8 cellular contexts compared by ENCODE assay signal in genomic region chr2:186641807-186642321, GRCh38. TPM values are rescaled to one million over a fixed set of nuclear protein-coding genes. Genes with fewer than 3 reads are reported as not detected.
A peak's percentile ranks its signal among the peaks of the same experiment; 100 is the strongest.
DNase-seq lines count a peak whose midpoint lies in the region; ATAC-seq and TF ChIP-seq lines count a peak whose summit lies in the region.

No MANE protein-coding gene starts in this region.

- no TSS peak for BruUV-seq in Calu3 (replicated peaks; lab: Mats Ljungman, UMichigan)

- intact Hi-C loops in Calu3 (cut with micrococcal nuclease; ENCODE audit: unreplicated experiment): loop anchor here (1.0 to 5.0 kb wide), 2 partner anchors 50 to 138 kb away; partner anchors contain the start of gene ITGAV
- intact Hi-C loops in activated T-helper 2 cell treated with anti-CD3 and anti-CD28 coated beads, Interferon-gamma antibody, Interleukin-2, Interleukin-4, amounts not matched to agents 10 μg/mL and 5 μg/mL and 100 μg/mL, durations not matched to agents 14 hours and 24 hours and 36 hours (cut with micrococcal nuclease): loop anchor here (1.0 kb wide), 3 partner anchors 51 to 156 kb away; partner anchors contain the start of gene ZC3H15

- CTCF ChIA-PET in Calu3 (lab: Charles Lee): interaction anchor here (0.6 to 1.8 kb wide), 9 partner anchors 9 to 312 kb away, joined by 3 to 9 read pairs (median 4); partner anchors contain the start of gene ITGAV

- H3K9me3 Mint-ChIP-seq in Calu3 (ENCODE audit: low read depth, unreplicated experiment): no peaks in the 10 kb centered on the region
- H3K9me3 Mint-ChIP-seq in activated T-helper 2 cell treated with anti-CD3 and anti-CD28 coated beads, Interferon-gamma antibody, Interleukin-2, Interleukin-4, amounts not matched to agents 10 μg/mL and 5 μg/mL and 100 μg/mL, durations not matched to agents 14 hours and 24 hours and 36 hours: no peaks in the 10 kb centered on the region

- DNase-seq in Calu3: peak; percentile 51
- peak; percentile 29 for DNase-seq in NCI-H1694 (lab: John Stamatoyannopoulos, UW)
- peak; percentile 6 for DNase-seq in UCSD-AML1 (lab: John Stamatoyannopoulos, UW; ENCODE audit: unreplicated experiment)
- DNase-seq in epithelial cell of esophagus (ENCODE audit: low read depth): peak; percentile 86
- DNase-seq in mucosa of gallbladder (ENCODE audit: low spot score): peak; percentile 55
- DNase-seq in activated T-helper 2 cell treated with anti-CD3 and anti-CD28 coated beads, Interferon-gamma antibody, Interleukin-2, Interleukin-4, amounts not matched to agents 10 μg/mL and 5 μg/mL and 100 μg/mL, durations not matched to agents 14 hours and 24 hours and 36 hours (ENCODE audit: low spot score): no peak

- H3K4me3 Mint-ChIP-seq in Calu3 (ENCODE audit: low read depth, unreplicated experiment): no peak overlapping the region
- no peak overlapping the region for H3K4me3 Mint-ChIP-seq in activated T-helper 2 cell treated with anti-CD3 and anti-CD28 coated beads, Interferon-gamma antibody, Interleukin-2, Interleukin-4, amounts not matched to agents 10 μg/mL and 5 μg/mL and 100 μg/mL, durations not matched to agents 14 hours and 24 hours and 36 hours (ENCODE audit: low read depth)

- no peak overlapping the region for H3K4me3 ChIP-seq in epithelial cell of esophagus (ENCODE audit: low read length)

- H3K36me3 Mint-ChIP-seq in Calu3 (ENCODE audit: insufficient read depth, unreplicated experiment): peaks cover 29% of the 10 kb centered on the region
- H3K36me3 Mint-ChIP-seq in activated T-helper 2 cell treated with anti-CD3 and anti-CD28 coated beads, Interferon-gamma antibody, Interleukin-2, Interleukin-4, amounts not matched to agents 10 μg/mL and 5 μg/mL and 100 μg/mL, durations not matched to agents 14 hours and 24 hours and 36 hours (ENCODE audit: low read depth): peaks cover 25% of the 10 kb centered on the region

- no peaks in the 10 kb centered on the region for H3K27me3 Mint-ChIP-seq in Calu3 (ENCODE audit: unreplicated experiment)
- H3K27me3 Mint-ChIP-seq in activated T-helper 2 cell treated with anti-CD3 and anti-CD28 coated beads, Interferon-gamma antibody, Interleukin-2, Interleukin-4, amounts not matched to agents 10 μg/mL and 5 μg/mL and 100 μg/mL, durations not matched to agents 14 hours and 24 hours and 36 hours (ENCODE audit: low read depth): no peaks in the 10 kb centered on the region

- H3K4me1 Mint-ChIP-seq in Calu3 (ENCODE audit: low read depth, unreplicated experiment): no peaks in the 10 kb centered on the region
- peaks cover 23% of the 10 kb centered on the region for H3K4me1 Mint-ChIP-seq in activated T-helper 2 cell treated with anti-CD3 and anti-CD28 coated beads, Interferon-gamma antibody, Interleukin-2, Interleukin-4, amounts not matched to agents 10 μg/mL and 5 μg/mL and 100 μg/mL, durations not matched to agents 14 hours and 24 hours and 36 hours (ENCODE audit: low read depth)

- H3K27ac Mint-ChIP-seq in Calu3 (ENCODE audit: unreplicated experiment): no peak overlapping the region
- H3K27ac Mint-ChIP-seq in activated T-helper 2 cell treated with anti-CD3 and anti-CD28 coated beads, Interferon-gamma antibody, Interleukin-2, Interleukin-4, amounts not matched to agents 10 μg/mL and 5 μg/mL and 100 μg/mL, durations not matched to agents 14 hours and 24 hours and 36 hours: no peak overlapping the region

- TF ChIP-seq CTCF in Calu3 (IDR thresholded peaks at IDR 0.05; ENCODE audit: unreplicated experiment) (peak; percentile 37), epithelial cell of esophagus (IDR thresholded peaks at IDR 0.05; ENCODE audit: insufficient read depth, low read depth, low read length, missing control alignments) (peak; percentile 85)

- peak; percentile 81 for ATAC-seq in GM18868 (IDR thresholded peaks at IDR 0.05; ENCODE audit: unreplicated experiment)
- ATAC-seq in HG03025 (IDR thresholded peaks at IDR 0.05; ENCODE audit: low FRiP score, unreplicated experiment): peak; percentile 70

RNA-seq across cellular contexts. Expression of gene FAM171B, which starts 52.0 kb away (rescaled TPM):
- total RNA-seq in Calu3 (2022): 14.7 and 15.1 TPM in 2 replicates
- 6.6 TPM for total RNA-seq in mucosa of gallbladder
- total RNA-seq in activated T-helper 2 cell treated with anti-CD3 and anti-CD28 coated beads, Interferon-gamma antibody, Interleukin-2, Interleukin-4, amounts not matched to agents 10 μg/mL and 5 μg/mL and 100 μg/mL, durations not matched to agents 14 hours and 24 hours and 36 hours: 0.43 and 0.48 TPM in 2 replicates

RNA-seq across cellular contexts. Expression of gene ITGAV, which starts 52.0 kb away (rescaled TPM):
- total RNA-seq in Calu3 (2022) (109 and 146 TPM in 2 replicates), mucosa of gallbladder (71.9 TPM)
- 9.8 and 10.6 TPM in 2 replicates for total RNA-seq in activated T-helper 2 cell treated with anti-CD3 and anti-CD28 coated beads, Interferon-gamma antibody, Interleukin-2, Interleukin-4, amounts not matched to agents 10 μg/mL and 5 μg/mL and 100 μg/mL, durations not matched to agents 14 hours and 24 hours and 36 hours
